ENCODE assay signal across 8 cellular contexts in genomic region chr7:128103498-128104108, GRCh38.
DNase-seq lines count a peak whose midpoint lies in the region; ATAC-seq and FAIRE-seq lines count a peak whose summit lies in the region.

No MANE protein-coding gene starts in this region.

- ATAC-seq in HG02852 (IDR thresholded peaks at IDR 0.05; ENCODE audit: unreplicated experiment) (peak; percentile 28), HG02763 (IDR thresholded peaks at IDR 0.05; ENCODE audit: unreplicated experiment) (no peak)
- ATAC-seq in stimulated activated effector memory CD8-positive, alpha-beta T cell treated with anti-CD3 and anti-CD28 coated beads, Interleukin-12 subunit alpha, Interleukin-12 subunit beta, amount 100 ng/mL, for 72 hours = peak; percentile 17

- H3K4me3 ChIP-seq in GM08714 (ENCODE audit: low read length) = peak overlapping the region; percentile 27; the same call in 1 of the 2 replicates

- peak; percentile 39 to 49 for DNase-seq in activated T-cell treated with anti-CD3 and anti-CD28 coated beads, Interleukin-2, amount 50 U/mL, for 48 hours
- DNase-seq in hepatic stellate cell (ENCODE audit: low spot score) (peak; percentile 51), HTR-8/SVneo (ENCODE audit: insufficient read length, low spot score) (no peak)
- peak in 1 of 2 donors; percentile 69 for DNase-seq in stimulated activated effector memory CD8-positive, alpha-beta T cell treated with anti-CD3 and anti-CD28 coated beads, Interleukin-12 subunit alpha, Interleukin-12 subunit beta, amount 100 ng/mL, for 72 hours (ENCODE audit: low spot score in 2 of 2)
- no peak for DNase-seq in stimulated activated naive CD4-positive, alpha-beta T cell treated with Interleukin-2 at 50 U/mL for 16 hours (lab: John Stamatoyannopoulos, UW)

- FAIRE-seq in HTR-8/SVneo (lab: Jason Lieb, UNC) = no peak

- H3K4me1 Mint-ChIP-seq in stimulated activated effector memory CD8-positive, alpha-beta T cell treated with anti-CD3 and anti-CD28 coated beads, Interleukin-12 subunit alpha, Interleukin-12 subunit beta, amount 100 ng/mL, for 72 hours = peaks cover 59% of the 10 kb centered on the region

- peak overlapping the region; percentile 76 for H3K4me3 Mint-ChIP-seq in stimulated activated effector memory CD8-positive, alpha-beta T cell treated with anti-CD3 and anti-CD28 coated beads, Interleukin-12 subunit alpha, Interleukin-12 subunit beta, amount 100 ng/mL, for 72 hours

- H3K36me3 Mint-ChIP-seq in stimulated activated effector memory CD8-positive, alpha-beta T cell treated with anti-CD3 and anti-CD28 coated beads, Interleukin-12 subunit alpha, Interleukin-12 subunit beta, amount 100 ng/mL, for 72 hours = peaks cover 56% of the 10 kb centered on the region

- peak overlapping the region; percentile 90 for H3K27ac Mint-ChIP-seq in stimulated activated effector memory CD8-positive, alpha-beta T cell treated with anti-CD3 and anti-CD28 coated beads, Interleukin-12 subunit alpha, Interleukin-12 subunit beta, amount 100 ng/mL, for 72 hours

- no peaks in the 10 kb centered on the region for H3K9me3 Mint-ChIP-seq in stimulated activated effector memory CD8-positive, alpha-beta T cell treated with anti-CD3 and anti-CD28 coated beads, Interleukin-12 subunit alpha, Interleukin-12 subunit beta, amount 100 ng/mL, for 72 hours

Comparison
In these comparisons a context has a peak if more than half of its experiments do, and no peak if none do; other contexts are left out.
1. DNase-seq: peak in activated T-cell treated with anti-CD3 and anti-CD28 coated beads, Interleukin-2, amount 50 U/mL, for 48 hours (2 of 2) and hepatic stellate cell (single experiment); none in stimulated activated naive CD4-positive, alpha-beta T cell treated with Interleukin-2 at 50 U/mL for 16 hours (single experiment) and HTR-8/SVneo (single experiment).